Comparison of ENCODE assay signal across 10 cellular contexts in the genomic region with DNA sequence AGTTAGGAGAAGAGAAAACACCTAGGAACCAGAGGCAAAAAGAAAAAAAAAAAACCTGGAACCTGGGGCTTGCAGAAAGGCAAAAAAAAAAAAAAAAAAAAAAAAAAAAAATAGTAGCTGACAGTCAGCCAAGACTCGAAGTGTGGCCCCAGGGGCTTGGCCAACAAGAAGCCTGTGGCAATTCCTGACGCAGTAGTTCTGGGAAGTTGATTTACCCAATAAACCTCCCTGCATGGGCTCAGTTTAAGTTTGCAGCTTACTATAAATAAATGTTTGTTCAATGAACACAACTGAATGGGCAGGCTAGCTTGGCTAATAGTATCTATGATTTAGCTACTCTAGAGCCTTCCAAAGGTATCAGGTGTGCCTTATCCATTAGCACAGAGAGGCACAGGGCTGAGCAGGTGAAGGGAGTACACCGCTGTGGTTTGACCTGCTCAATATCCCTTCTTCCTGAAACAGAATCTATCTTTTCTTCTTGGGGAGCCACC. TPM values are rescaled to one million over a fixed set of nuclear protein-coding genes. Genes with fewer than 3 reads are reported as not detected.
DNase-seq lines count a peak whose midpoint lies in the region; ATAC-seq and TF ChIP-seq lines count a peak whose summit lies in the region.
"Had no signal": no experiment of that assay in that cellular context is flagged by ENCODE, and none has a peak within 500 bp of the region (broad histone marks: within the 10 kb centered on the region; RNA-seq: fewer than 3 reads in every experiment).

No MANE protein-coding gene starts in this region.

- no peaks in the 10 kb centered on the region for H3K9me3 ChIP-seq in mammary epithelial cell (replicated peaks; ENCODE audit: insufficient read depth, low read length)
- no peaks in the 10 kb centered on the region for H3K9me3 ChIP-seq in adrenal gland (replicated peaks in 1 of 3)
- no peaks in the 10 kb centered on the region for H3K9me3 ChIP-seq in left lung
- H3K9me3 ChIP-seq in upper lobe of right lung: no peaks in the 10 kb centered on the region
- H3K9me3 ChIP-seq in OCI-LY7 (ENCODE audit: low read length): no peaks in the 10 kb centered on the region
- H3K9me3 ChIP-seq: ovary had no signal

- H3K79me2 ChIP-seq in mammary epithelial cell (ENCODE audit: insufficient read depth, low read length) (no peaks in the 10 kb centered on the region), OCI-LY7 (ENCODE audit: insufficient read depth, low read depth, low read length) (no peaks in the 10 kb centered on the region)

- TF ChIP-seq POLR2A in adrenal gland (IDR thresholded peaks at IDR 0.05): no peak

- POLR2A ChIA-PET in MCF 10A (lab: Yijun Ruan, JAX): interaction anchor here (0.7 to 6.6 kb wide), 7 partner anchors 18 to 201 kb away, joined by 3 to 55 read pairs (median 4); a partner anchor contains a TSS
- POLR2A ChIA-PET in OCI-LY7 (lab: Charles Lee): interaction anchor here (0.6 to 0.9 kb wide), 2 partner anchors 62 to 221 kb away, joined by 3 to 4 read pairs; no protein-coding TSS in a partner anchor

- dilution Hi-C loops in mammary epithelial cell (cut with HindIII; ENCODE audit: low sequenced_read_pairs): loop anchor here (25.0 kb wide), 1 partner anchor 181 kb away; no protein-coding TSS in a partner anchor

- peaks cover 7% of the 10 kb centered on the region for H3K36me3 Mint-ChIP-seq in MCF 10A (ENCODE audit: insufficient read depth, unreplicated experiment)

- no peaks in the 10 kb centered on the region for H3K36me3 ChIP-seq in mammary epithelial cell (ENCODE audit: insufficient read depth, low read length)
- H3K36me3 ChIP-seq in adrenal gland (replicated peaks in 1 of 2): no peaks in the 10 kb centered on the region
- H3K36me3 ChIP-seq in left lung: no peaks in the 10 kb centered on the region
- no peaks in the 10 kb centered on the region for H3K36me3 ChIP-seq in upper lobe of right lung
- no peaks in the 10 kb centered on the region for H3K36me3 ChIP-seq in OCI-LY7 (ENCODE audit: insufficient read depth, low read length)
- H3K36me3 ChIP-seq: ovary had no signal

- BruUV-seq in MCF 10A (replicated peaks; lab: Mats Ljungman, UMichigan) (no TSS peak), mammary epithelial cell (replicated peaks; lab: Mats Ljungman, UMichigan) (no TSS peak), OCI-LY7 (replicated peaks; lab: Mats Ljungman, UMichigan) (no TSS peak)

- no peak overlapping the region for H2AFZ ChIP-seq in mammary epithelial cell (ENCODE audit: low read depth, low read length)
- H2AFZ ChIP-seq in OCI-LY7 (ENCODE audit: low read length): no peak overlapping the region

- no peaks in the 10 kb centered on the region for H3K9me3 Mint-ChIP-seq in MCF 10A (ENCODE audit: unreplicated experiment)

- no peak for TF ChIP-seq CTCF in MCF 10A (IDR thresholded peaks at IDR 0.05; ENCODE audit: unreplicated experiment)
- TF ChIP-seq CTCF in mammary epithelial cell (conservative IDR thresholded peaks at IDR 0.05 in 1 of 2, IDR thresholded peaks at IDR 0.05 in 1 of 2; ENCODE audit: extremely low read depth in 1 of 2, insufficient read depth in 1 of 2, low read depth in 1 of 2, low read length in 2 of 2): no peak
- TF ChIP-seq CTCF in adrenal gland (IDR thresholded peaks at IDR 0.05): no peak
- no peak for TF ChIP-seq CTCF in left lung (IDR thresholded peaks at IDR 0.05)
- no peak for TF ChIP-seq CTCF in upper lobe of right lung (IDR thresholded peaks at IDR 0.05)
- TF ChIP-seq CTCF in OCI-LY7 (conservative IDR thresholded peaks at IDR 0.05; ENCODE audit: low read length): no peak

- H3K4me1 Mint-ChIP-seq in MCF 10A (ENCODE audit: insufficient read depth, unreplicated experiment): peaks cover 40% of the 10 kb centered on the region

- H3K4me2 ChIP-seq in mammary epithelial cell (ENCODE audit: insufficient read depth, low read depth, low read length) (no peak overlapping the region), OCI-LY7 (ENCODE audit: low read length) (no peak overlapping the region)

- no peaks in the 10 kb centered on the region for H4K20me1 ChIP-seq in mammary epithelial cell (ENCODE audit: insufficient read depth, low read length)
- H4K20me1 ChIP-seq in OCI-LY7 (ENCODE audit: insufficient read depth, low read length): no peaks in the 10 kb centered on the region

- no peaks in the 10 kb centered on the region for H3K9me2 ChIP-seq in OCI-LY7 (ENCODE audit: insufficient read depth, low read length)

- intact Hi-C loops in MCF 10A (cut with micrococcal nuclease) (no loop called here), mammary epithelial cell (cut with micrococcal nuclease) (no loop called here), adrenal gland (cut with DNase I) (loop anchor here (2.0 to 5.0 kb wide), 3 partner anchors 61 to 199 kb away; no protein-coding TSS in a partner anchor), left lung (cut with DNase I) (loop anchor here (5.0 to 10.0 kb wide), 3 partner anchors 59 to 176 kb away; no protein-coding TSS in a partner anchor), upper lobe of right lung (cut with DNase I) (loop anchor here (10.0 kb wide), 1 partner anchor 199 kb away; a partner anchor contains a TSS), OCI-LY7 (cut with micrococcal nuclease; ENCODE audit: unreplicated experiment) (loop anchor here (1.0 kb wide), 1 partner anchor 199 kb away; no protein-coding TSS in a partner anchor)

- DNase-seq in MCF 10A (ENCODE audit: unreplicated experiment): peak; percentile 86
- no peak for DNase-seq in mammary epithelial cell
- DNase-seq in adrenal gland: peak in 4 of 7 donors; percentile 53 to 76 (median 59)
- DNase-seq in left lung: no peak
- DNase-seq in upper lobe of right lung: peak; percentile 70
- no peak for DNase-seq in KBM-7
- no peak for DNase-seq in OCI-LY7 (ENCODE audit: low spot score)
- DNase-seq: DMS 273 treated with DMSO at 0.1 percent for 48 hours, ovary had no signal

- no peak overlapping the region for H3K27ac ChIP-seq in mammary epithelial cell (ENCODE audit: insufficient read depth, low read depth, low read length)
- peak overlapping the region in 4 of 5 donors; percentile 33 to 89 (median 74) for H3K27ac ChIP-seq in adrenal gland
- H3K27ac ChIP-seq in left lung: peak overlapping the region; percentile 62 to 85
- H3K27ac ChIP-seq in upper lobe of right lung: peak overlapping the region; percentile 81
- H3K27ac ChIP-seq in OCI-LY7 (ENCODE audit: low read depth, low read length, poor library complexity, severe bottlenecking): no peak overlapping the region
- H3K27ac ChIP-seq: ovary had no signal

- peak overlapping the region; percentile 45 for H3K4me3 Mint-ChIP-seq in MCF 10A (ENCODE audit: unreplicated experiment)

- in situ Hi-C loops in mammary epithelial cell (cut with MboI; ENCODE audit: low sequenced_read_pairs in 2 of 2) (loop anchor here in 1 of 2 donors (5.0 kb wide), 1 partner anchor 181 kb away; no protein-coding TSS in a partner anchor), KBM-7 (cut with MboI; ENCODE audit: low pct_unique_long_range_greater_than_20kb, low sequenced_read_pairs) (loop anchor here (25.0 kb wide), 1 partner anchor 181 kb away; no protein-coding TSS in a partner anchor)

- H3K4me1 ChIP-seq in mammary epithelial cell (ENCODE audit: insufficient read depth, low read length) (peaks cover 7% of the 10 kb centered on the region), adrenal gland (replicated peaks in 1 of 2) (peaks cover 9 to 28% of the 10 kb centered on the region in 2 donors), left lung (peaks cover 9 to 62% of the 10 kb centered on the region in 2 donors), upper lobe of right lung (peaks cover 28% of the 10 kb centered on the region), OCI-LY7 (ENCODE audit: insufficient read depth, low read length, poor library complexity, severe bottlenecking) (peaks cover 6% of the 10 kb centered on the region)

- WGBS in mammary epithelial cell (ENCODE audit: low coverage, missing lambda C conversion rate): 78% methylated on average over 2 of the region's 3 CpGs
- 56 to 65% (median 62%) methylated on average over 3 of the region's 3 CpGs for WGBS in adrenal gland, 4 donors

- H3K9ac ChIP-seq in mammary epithelial cell (ENCODE audit: insufficient read depth, low read length): no peak overlapping the region

- CTCF ChIA-PET in MCF 10A (lab: Yijun Ruan, JAX): interaction anchor here (0.7 to 16.0 kb wide), 8 partner anchors 20 to 758 kb away, joined by 3 to 336 read pairs (median 8); a partner anchor contains a TSS
- CTCF ChIA-PET in mammary epithelial cell (lab: Charles Lee; ENCODE audit: low non-redundant PET): no interaction called here
- CTCF ChIA-PET in OCI-LY7 (lab: Charles Lee; ENCODE audit: unreplicated experiment): interaction anchor here (1.0 kb wide), 1 partner anchor 40 kb away, joined by 3 read pairs; no protein-coding TSS in a partner anchor

- H3K4me3 ChIP-seq in mammary epithelial cell (replicated peaks in 1 of 3; ENCODE audit: insufficient read depth in 1 of 3, low read depth in 2 of 3, low read length in 3 of 3): no peak overlapping the region
- no peak overlapping the region for H3K4me3 ChIP-seq in adrenal gland
- H3K4me3 ChIP-seq in left lung: no peak overlapping the region
- no peak overlapping the region for H3K4me3 ChIP-seq in upper lobe of right lung
- H3K4me3 ChIP-seq in OCI-LY7 (ENCODE audit: low read depth, low read length, poor library complexity, severe bottlenecking): no peak overlapping the region
- H3K4me3 ChIP-seq: ovary had no signal

- H3K27me3 Mint-ChIP-seq in MCF 10A (ENCODE audit: insufficient read depth, unreplicated experiment): no peaks in the 10 kb centered on the region

- no peaks in the 10 kb centered on the region for H3K27me3 ChIP-seq in mammary epithelial cell (ENCODE audit: insufficient read depth, low read length)
- no peaks in the 10 kb centered on the region for H3K27me3 ChIP-seq in adrenal gland
- no peaks in the 10 kb centered on the region for H3K27me3 ChIP-seq in left lung
- H3K27me3 ChIP-seq in upper lobe of right lung: no peaks in the 10 kb centered on the region
- H3K27me3 ChIP-seq: ovary had no signal

- H3K27ac Mint-ChIP-seq in MCF 10A (ENCODE audit: low read depth, unreplicated experiment): peak overlapping the region; percentile 74

- peak; percentile 36 for ATAC-seq in left lung
- peak; percentile 17 for ATAC-seq in upper lobe of right lung
- ATAC-seq in HG02840 (IDR thresholded peaks at IDR 0.05; ENCODE audit: low FRiP score, unreplicated experiment): no peak

RNA-seq across cellular contexts. Expression of a gene that starts 21.3 kb away (rescaled TPM):
- total RNA-seq in MCF 10A (2022) (41.4 and 59.2 TPM in 2 replicates), mammary epithelial cell (1 to 10 TPM; 3.5 to 8.3 TPM), adrenal gland (100 to 1,000 TPM in 6 of 8 donors, 10 to 100 TPM in 2; 68.1 to 236 (median 136) TPM), left lung (10 to 100 TPM; 60.3 to 98.1 TPM), upper lobe of right lung (88.4 TPM), OCI-LY7 (2022) (49.3 and 52.9 TPM in 2 replicates)
- polyA plus RNA-seq in mammary epithelial cell (8.4 TPM), adrenal gland (100 to 1,000 TPM in 1 of 3 donors, 10 to 100 TPM in 2; 84.8 to 279 (median 85.2) TPM)
- not detected for polyA minus RNA-seq in mammary epithelial cell
- 26.7 and 80.5 TPM in 2 replicates for total RNA-seq in OCI-LY7 (2014; rRNA removed; shearing (Covaris generic))

Comparison
In these comparisons a context has a peak if more than half of its experiments do, and no peak if none do; other contexts are left out.
1. DNase-seq: peak in MCF 10A (single experiment), adrenal gland (4 of 7) and upper lobe of right lung (single experiment); none in mammary epithelial cell (single experiment), left lung (0 of 2), KBM-7 (single experiment) and OCI-LY7 (single experiment).
2. H3K27ac ChIP-seq: peak in adrenal gland (4 of 5), left lung (2 of 2) and upper lobe of right lung (single experiment); none in mammary epithelial cell (single experiment) and OCI-LY7 (single experiment).
3. intact Hi-C loops: an anchor here in adrenal gland (2.0 to 5.0 kb wide), left lung (5.0 to 10.0 kb wide), upper lobe of right lung (10.0 kb wide) and OCI-LY7 (1.0 kb wide); none called in MCF 10A and mammary epithelial cell.